19 cellular contexts compared by ENCODE assay signal in genomic region chr14:100887728-100888335, GRCh38. TPM values are rescaled to one million over a fixed set of nuclear protein-coding genes. Genes with fewer than 3 reads are reported as not detected.
DNase-seq lines count a peak whose midpoint lies in the region; ATAC-seq and TF ChIP-seq lines count a peak whose summit lies in the region.
"Had no signal": no experiment of that assay in that cellular context is flagged by ENCODE, and none has a peak within 500 bp of the region (broad histone marks: within the 10 kb centered on the region; RNA-seq: fewer than 3 reads in every experiment).

No MANE protein-coding gene starts in this region.

- H2AK5ac ChIP-seq in IMR-90 (ENCODE audit: low read depth, low read length), result no peak overlapping the region

- no peak overlapping the region for H3K56ac ChIP-seq in IMR-90 (ENCODE audit: extremely low read depth, insufficient read depth, low read length)

- H3K4me1 ChIP-seq in A673 (ENCODE audit: insufficient read depth, low read length, poor library complexity, severe bottlenecking) (peaks cover 49% of the 10 kb centered on the region), IMR-90 (ENCODE audit: control insufficient read depth, insufficient read depth, low read length) (peaks cover 4% of the 10 kb centered on the region), tibial artery (no peaks in the 10 kb centered on the region)
- H3K4me1 ChIP-seq: A549 had no signal

- peaks cover 37% of the 10 kb centered on the region for H4K20me1 ChIP-seq in IMR-90 (ENCODE audit: insufficient read depth, low read length)

- H3K27me3 ChIP-seq in A673 (replicated peaks; ENCODE audit: insufficient read depth, low read depth, low read length, poor library complexity), result no peaks in the 10 kb centered on the region
- H3K27me3 ChIP-seq in IMR-90 (ENCODE audit: control insufficient read depth, insufficient read depth, low read length), result no peaks in the 10 kb centered on the region
- peaks cover 0 to 9% of the 10 kb centered on the region in 2 donors for H3K27me3 ChIP-seq in tibial artery

- no TSS peak for BruUV-seq in A673 (replicated peaks; lab: Mats Ljungman, UMichigan)
- BruUV-seq in IMR-90 (replicated peaks; lab: Mats Ljungman, UMichigan), result TSS peak; percentile 9

- dilution Hi-C loops in IMR-90 (cut with HindIII; ENCODE audit: low sequenced_read_pairs, unreplicated experiment), result no loop called here

- no peak overlapping the region for H4K91ac ChIP-seq in IMR-90 (ENCODE audit: insufficient read depth, low read depth, low read length)

- TF ChIP-seq CTCF in A673 (conservative IDR thresholded peaks at IDR 0.05; ENCODE audit: low read depth, low read length) (no peak), IMR-90 (conservative IDR thresholded peaks at IDR 0.05; ENCODE audit: low read depth, low read length) (no peak), omental fat pad (IDR thresholded peaks at IDR 0.05) (no peak), tibial artery (IDR thresholded peaks at IDR 0.05) (no peak)

- CTCF ChIA-PET in A673 (lab: Charles Lee), result interaction anchor here (0.7 kb wide), 1 partner anchor 242 kb away, joined by 3 read pairs; no protein-coding TSS in a partner anchor
- CTCF ChIA-PET in IMR-90 (lab: Yijun Ruan, JAX), result interaction anchor here (0.6 kb wide), 1 partner anchor 60 kb away, joined by 3 read pairs; no protein-coding TSS in a partner anchor

- no peaks in the 10 kb centered on the region for H3K9me1 ChIP-seq in IMR-90 (ENCODE audit: insufficient read depth, low read length)

- H3K14ac ChIP-seq in IMR-90 (replicated peaks; ENCODE audit: low read depth, low read length), result no peak overlapping the region

- H3K4me2 ChIP-seq in IMR-90 (ENCODE audit: low read depth, low read length), result no peak overlapping the region
- H3K4me2 ChIP-seq: A549, SK-N-SH had no signal

- no peak overlapping the region for H3K9ac ChIP-seq in IMR-90 (ENCODE audit: low read depth, low read length)
- H3K9ac ChIP-seq: SK-N-SH had no signal

- H2BK5ac ChIP-seq in IMR-90 (ENCODE audit: low read depth, low read length, poor library complexity, severe bottlenecking), result no peak overlapping the region

- H2BK120ac ChIP-seq in IMR-90 (ENCODE audit: low read depth, low read length), result no peak overlapping the region

- ATAC-seq in IMR-90 (ENCODE audit: low read depth) (no peak), omental fat pad (ENCODE audit: low FRiP score) (peak; percentile 30), HG03159 (IDR thresholded peaks at IDR 0.05; ENCODE audit: unreplicated experiment) (no peak), GM19463 (IDR thresholded peaks at IDR 0.05; ENCODE audit: unreplicated experiment) (no peak)
- ATAC-seq: A549, GM12878, HepG2 had no signal

- no peak overlapping the region for H2AFZ ChIP-seq in IMR-90 (replicated peaks; ENCODE audit: low read length, poor library complexity)

- WGBS in IMR-90 (ENCODE audit: extremely low coverage in 2 of 2, insufficient read length in 1 of 2), 2 experiments, result 49% methylated on average over 3 of the region's 6 CpGs; no CpG with 5 or more reads in 1 of the 2 experiments

- H3K36me3 ChIP-seq in A673 (ENCODE audit: insufficient read depth, low read length, poor library complexity, severe bottlenecking), result no peaks in the 10 kb centered on the region
- H3K36me3 ChIP-seq in IMR-90 (ENCODE audit: control insufficient read depth, insufficient read depth, low read length), result peaks cover 61% of the 10 kb centered on the region
- no peaks in the 10 kb centered on the region for H3K36me3 ChIP-seq in tibial artery

- H2BK15ac ChIP-seq in IMR-90 (ENCODE audit: low read depth, low read length), result no peak overlapping the region

- H2AK9ac ChIP-seq in IMR-90 (replicated peaks; ENCODE audit: low read depth, low read length, poor library complexity), result no peak overlapping the region

- intact Hi-C loops in A673 (cut with micrococcal nuclease; ENCODE audit: unreplicated experiment), result loop anchor here (5.0 kb wide), 1 partner anchor 36 kb away; no protein-coding TSS in a partner anchor
- intact Hi-C loops in IMR-90 (cut with micrococcal nuclease), result no loop called here
- intact Hi-C loops in tibial artery (cut with DNase I; ENCODE audit: low total_unique reads), result no loop called here

- H3K9me3 ChIP-seq in A673 (ENCODE audit: low read depth, low read length, poor library complexity, severe bottlenecking), result no peaks in the 10 kb centered on the region
- peaks cover 3% of the 10 kb centered on the region; the same call in 1 of the 2 replicates for H3K9me3 ChIP-seq in IMR-90 (ENCODE audit: control insufficient read depth, insufficient read depth, low read length)
- peaks cover 0 to 3% (median 0%) of the 10 kb centered on the region in 3 donors for H3K9me3 ChIP-seq in tibial artery
- H3K9me3 ChIP-seq: A549, SK-N-SH had no signal

- POLR2A ChIA-PET in A673 (lab: Charles Lee; ENCODE audit: low non-redundant PET), result interaction anchor here (0.6 kb wide), 1 partner anchor 331 kb away, joined by 3 read pairs; no protein-coding TSS in a partner anchor
- POLR2A ChIA-PET in IMR-90 (lab: Charles Lee; ENCODE audit: unreplicated experiment), result no interaction called here

- H3K79me1 ChIP-seq in IMR-90 (ENCODE audit: low read depth in 1 of 2, low read length in 2 of 2), result peaks cover 4 to 34% of the 10 kb centered on the region in 2 experiments

- no peak for TF ChIP-seq POLR2A in IMR-90 (IDR thresholded peaks at IDR 0.05; ENCODE audit: low read depth, low read length)

- in situ Hi-C loops in IMR-90 (cut with MboI; ENCODE audit: low sequenced_read_pairs), result no loop called here

- TF ChIP-seq RAD21 in IMR-90 (IDR thresholded peaks at IDR 0.05; ENCODE audit: low read length), result no peak

- DNase-seq in A673 (ENCODE audit: low spot score) (peak; percentile 75), IMR-90 (no peak), fibroblast of peridontal ligament (ENCODE audit: extremely low read depth) (peak; percentile 36), omental fat pad (ENCODE audit: low spot score) (no peak), tibial artery (no peak), HT-29 (ENCODE audit: low spot score) (no peak)
- DNase-seq: AML-193; Calu3; CD4-positive, alpha-beta T cell; MM.1S; NCI-H187; NCI-H524 treated with DMSO at 0.1 percent for 48 hours; SK-N-SH had no signal

- no peak overlapping the region for H3K23ac ChIP-seq in IMR-90 (ENCODE audit: low read depth, low read length)

- no peak overlapping the region for H3K4ac ChIP-seq in IMR-90 (ENCODE audit: low read depth, low read length)

- H4K8ac ChIP-seq in IMR-90 (ENCODE audit: low read depth in 2 of 2, low read length in 2 of 2), result no peak overlapping the region

- H2BK20ac ChIP-seq in IMR-90 (ENCODE audit: low read depth, low read length), result no peak overlapping the region

- no peak overlapping the region for H3K18ac ChIP-seq in IMR-90 (ENCODE audit: low read depth, low read length)

- H3K27ac ChIP-seq in A673 (ENCODE audit: low read depth, low read length, poor library complexity, severe bottlenecking) (peak overlapping the region; percentile 87), IMR-90 (ENCODE audit: insufficient read depth, low read length) (no peak overlapping the region), tibial artery (no peak overlapping the region)
- H3K27ac ChIP-seq: A549 had no signal

- H3K4me3 ChIP-seq in A673 (ENCODE audit: low read depth, low read length, poor library complexity, severe bottlenecking) (no peak overlapping the region), IMR-90 (ENCODE audit: insufficient read depth, low read depth, low read length) (no peak overlapping the region), tibial artery (no peak overlapping the region)
- H3K4me3 ChIP-seq: A549, GM12878 had no signal

- H4K5ac ChIP-seq in IMR-90 (ENCODE audit: low read depth, low read length), result no peak overlapping the region

TF ChIP-seq in IMR-90, 13 proteins besides CTCF, POLR2A, EP300 and RAD21:
- no peak for TF ChIP-seq RFX5 (IDR thresholded peaks at IDR 0.05; ENCODE audit: low read depth, low read length)
- no peak for TF ChIP-seq SMC3 (IDR thresholded peaks at IDR 0.05; ENCODE audit: low read depth, low read length)
- TF ChIP-seq FOS (IDR thresholded peaks at IDR 0.05; ENCODE audit: low read depth, low read length), result no peak
- no peak for TF ChIP-seq MXI1 (IDR thresholded peaks at IDR 0.05; ENCODE audit: borderline replicate concordance, low read depth, low read length)
- no peak for TF ChIP-seq MAZ (IDR thresholded peaks at IDR 0.05; ENCODE audit: borderline replicate concordance, low read depth, low read length)
- TF ChIP-seq NFE2L2 (IDR thresholded peaks at IDR 0.05; ENCODE audit: low read depth, low read length), result no peak
- TF ChIP-seq CHD1 (IDR thresholded peaks at IDR 0.05; ENCODE audit: low read depth, low read length), result no peak
- no peak for TF ChIP-seq CEBPB (IDR thresholded peaks at IDR 0.05; ENCODE audit: low read depth, low read length)
- TF ChIP-seq USF2 (IDR thresholded peaks at IDR 0.05; ENCODE audit: low read depth, low read length), result no peak
- TF ChIP-seq, protein P1, sequence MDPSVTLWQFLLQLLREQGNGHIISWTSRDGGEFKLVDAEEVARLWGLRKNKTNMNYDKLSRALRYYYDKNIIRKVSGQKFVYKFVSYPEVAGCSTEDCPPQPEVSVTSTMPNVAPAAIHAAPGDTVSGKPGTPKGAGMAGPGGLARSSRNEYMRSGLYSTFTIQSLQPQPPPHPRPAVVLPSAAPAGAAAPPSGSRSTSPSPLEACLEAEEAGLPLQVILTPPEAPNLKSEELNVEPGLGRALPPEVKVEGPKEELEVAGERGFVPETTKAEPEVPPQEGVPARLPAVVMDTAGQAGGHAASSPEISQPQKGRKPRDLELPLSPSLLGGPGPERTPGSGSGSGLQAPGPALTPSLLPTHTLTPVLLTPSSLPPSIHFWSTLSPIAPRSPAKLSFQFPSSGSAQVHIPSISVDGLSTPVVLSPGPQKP (IDR thresholded peaks at IDR 0.05; ENCODE audit: borderline replicate concordance, low read depth, low read length), result no peak
TF ChIP-seq in IMR-90: peak in this region for 0.

RNA-seq across cellular contexts. Expression of gene RTL1, which starts 15.7 kb away (rescaled TPM):
- total RNA-seq in A673 (2021), result 0.09 and 0.15 TPM in 2 replicates
- total RNA-seq in IMR-90 (2012; rRNA removed), result not detected in 2 replicates
- polyA plus RNA-seq in IMR-90 (2012; rRNA removed), result not detected in 2 replicates
- polyA plus RNA-seq in IMR-90 (2012; cell fraction: cytosol; rRNA removed), result not detected in 2 replicates
- not detected in 2 replicates for polyA plus RNA-seq in IMR-90 (2012; cell fraction: nucleus; rRNA removed; ENCODE audit: low replicate concordance)
- not detected for total RNA-seq in omental fat pad
- total RNA-seq in HT-29 (2014; rRNA removed; shearing (Covaris generic)), result not detected in 2 replicates
- total RNA-seq: CD4-positive, alpha-beta T cell; GM12878; H4; HepG2 had no signal
- polyA plus RNA-seq: GM12878, HepG2 had no signal

Comparison
In these comparisons a context has a peak if more than half of its experiments do, and no peak if none do; other contexts are left out.
1. DNase-seq: peak in A673 (single experiment) and fibroblast of peridontal ligament (single experiment); none in IMR-90 (single experiment), omental fat pad (single experiment), tibial artery (0 of 2) and HT-29 (single experiment).